Comparison of ENCODE assay signal across 9 cellular contexts in genomic region chr1:177132141-177132540, GRCh38. TPM values are rescaled to one million over a fixed set of nuclear protein-coding genes. Genes with fewer than 3 reads are reported as not detected.
"Had no signal": no experiment of that assay in that cellular context is flagged by ENCODE, and none has a peak within 500 bp of the region (broad histone marks: within the 10 kb centered on the region; RNA-seq: fewer than 3 reads in every experiment).

No MANE protein-coding gene starts in this region.

- H3K4me2 ChIP-seq: GM23338 had no signal

- H3K9ac ChIP-seq: GM23248 had no signal

- H3K4me3 ChIP-seq: GM23248, GM23338, HAP-1 had no signal

- DNase-seq: GM23248, GOT3, H7, H9, HCEC 1CT, HFFc6 had no signal

- H3K9me3 Mint-ChIP-seq: GM23338, H9 had no signal

- H3K27ac Mint-ChIP-seq: GM23338, H9, HFFc6 had no signal

- H3K9me3 ChIP-seq: HAP-1 had no signal

- ATAC-seq: GM23338, HCT116 had no signal

- H2AFZ ChIP-seq: GM23248, GM23338 had no signal

- H3K4me3 Mint-ChIP-seq: GM23338, H9, HFFc6 had no signal

- H3K36me3 ChIP-seq: HAP-1 had no signal

- H3K27ac ChIP-seq: GM23248 had no signal

- H3K4me1 ChIP-seq: HAP-1 had no signal

RNA-seq across cellular contexts. Expression of gene ASTN1, which starts 32.4 kb away (rescaled TPM):
- polyA plus RNA-seq: GM23248 had no signal
